Comparison of ENCODE assay signal across 32 cellular contexts in genomic region chr15:44188810-44189209, GRCh38. TPM values are rescaled to one million over a fixed set of nuclear protein-coding genes. Genes with fewer than 3 reads are reported as not detected.
DNase-seq lines count a peak whose midpoint lies in the region; ATAC-seq, FAIRE-seq and TF ChIP-seq lines count a peak whose summit lies in the region.
"Had no signal": no experiment of that assay in that cellular context is flagged by ENCODE, and none has a peak within 500 bp of the region (broad histone marks: within the 10 kb centered on the region; RNA-seq: fewer than 3 reads in every experiment).

No MANE protein-coding gene starts in this region.

- no peak for ATAC-seq in activated T-helper 17 cell treated with anti-CD3 and anti-CD28 coated beads, Interleukin-2, amount 50 U/mL, for 72 hours (replicated peaks)
- ATAC-seq: heart left ventricle, pancreas, sciatic nerve, SK-N-SH treated with all-trans-retinoic acid at 6 μM for 48 hours, T-helper 17 cell had no signal

- H3K4me1 Mint-ChIP-seq in activated T-helper 17 cell treated with anti-CD3 and anti-CD28 coated beads, Interleukin-2, amount 50 U/mL, for 72 hours, result no peaks in the 10 kb centered on the region

- H3K27ac Mint-ChIP-seq in activated T-helper 17 cell treated with anti-CD3 and anti-CD28 coated beads, Interleukin-2, amount 50 U/mL, for 72 hours, result no peak overlapping the region
- H3K27ac Mint-ChIP-seq: activated naive CD8-positive, alpha-beta T cell treated with anti-CD3 and anti-CD28 coated beads for 36 hours; CD4-positive, alpha-beta T cell; nephron progenitor cell; T-helper 17 cell had no signal

- peak; percentile 36 to 70 for DNase-seq in NCI-H2081 (lab: John Stamatoyannopoulos, UW)
- no peak for DNase-seq in NCI-H2081 treated with DMSO at 0.1 percent for 48 hours (lab: John Stamatoyannopoulos, UW)
- peak; percentile 86 for DNase-seq in midbrain (lab: John Stamatoyannopoulos, UW)
- DNase-seq in Kasumi-1 (lab: John Stamatoyannopoulos, UW), result no peak
- DNase-seq in D721Med (ENCODE audit: insufficient read length, low spot score), result no peak
- no peak for DNase-seq in GM10266 (ENCODE audit: extremely low spot score)
- DNase-seq: 8988T; activated CD4-positive, alpha-beta T cell treated with anti-CD3 and anti-CD28 coated beads for 4 hours; activated effector memory CD4-positive, alpha-beta T cell treated with Interleukin-2 at 50 U/mL for 16 hours; activated naive CD8-positive, alpha-beta T cell treated with anti-CD3 and anti-CD28 coated beads for 36 hours; activated T-cell treated with anti-CD3 and anti-CD28 coated beads for 4 hours; CD4-positive, alpha-beta T cell; effector CD8-positive, alpha-beta T cell; HCEC 1CT; heart left ventricle; NCI-H1105 treated with DMSO at 0.1 percent for 48 hours; NCI-H446 treated with DMSO at 0.1 percent for 48 hours; nephron progenitor cell; OCI-M1; pancreas; stimulated activated CD4-positive, alpha-beta T cell treated with anti-CD3 and anti-CD28 coated beads, Interleukin-12 subunit alpha, Interleukin-12 subunit beta, amount 100 ng/mL, for 4 hours; stimulated activated CD4-positive, alpha-beta T cell treated with anti-CD3 and anti-CD28 coated beads, Interleukin-4, amount 100 ng/mL, for 24 hours; stimulated activated naive CD4-positive, alpha-beta T cell; T-helper 17 cell; uterus had no signal

- no peaks in the 10 kb centered on the region for H3K36me3 Mint-ChIP-seq in activated T-helper 17 cell treated with anti-CD3 and anti-CD28 coated beads, Interleukin-2, amount 50 U/mL, for 72 hours (ENCODE audit: low read depth)
- H3K36me3 Mint-ChIP-seq: activated naive CD8-positive, alpha-beta T cell treated with anti-CD3 and anti-CD28 coated beads for 36 hours had no signal

- peaks cover 30% of the 10 kb centered on the region for H3K27me3 Mint-ChIP-seq in activated T-helper 17 cell treated with anti-CD3 and anti-CD28 coated beads, Interleukin-2, amount 50 U/mL, for 72 hours

- H3K9me3 Mint-ChIP-seq in activated T-helper 17 cell treated with anti-CD3 and anti-CD28 coated beads, Interleukin-2, amount 50 U/mL, for 72 hours, result no peaks in the 10 kb centered on the region
- H3K9me3 Mint-ChIP-seq: activated naive CD8-positive, alpha-beta T cell treated with anti-CD3 and anti-CD28 coated beads for 36 hours; CD4-positive, alpha-beta T cell; nephron progenitor cell had no signal

- peak overlapping the region; percentile 98 for H3K27ac ChIP-seq in cingulate gyrus (ENCODE audit: low read depth, low read length)
- H3K27ac ChIP-seq: heart left ventricle, pancreas, thoracic aorta, uterus had no signal

- TF ChIP-seq CTCF in D721Med (IDR thresholded peaks at IDR 0.05; ENCODE audit: insufficient read depth, missing control alignments) (no peak), GM10266 (IDR thresholded peaks at IDR 0.05; ENCODE audit: control insufficient read depth, insufficient read depth, low read depth, missing control alignments) (no peak)

- no peak for FAIRE-seq in D721Med (lab: Jason Lieb, UNC)
- FAIRE-seq: colon, G401.6, pancreas had no signal

- no peak overlapping the region for H3K4me3 Mint-ChIP-seq in activated T-helper 17 cell treated with anti-CD3 and anti-CD28 coated beads, Interleukin-2, amount 50 U/mL, for 72 hours
- H3K4me3 Mint-ChIP-seq: activated naive CD8-positive, alpha-beta T cell treated with anti-CD3 and anti-CD28 coated beads for 36 hours; CD4-positive, alpha-beta T cell; nephron progenitor cell; T-helper 17 cell had no signal

RNA-seq across cellular contexts. Expression of gene FRMD5, which starts 6.3 kb away (rescaled TPM):
- total RNA-seq in activated T-helper 17 cell treated with anti-CD3 and anti-CD28 coated beads, Interleukin-2, amount 50 U/mL, for 72 hours, result under 1 TPM; 0.26 to 0.66 TPM
- total RNA-seq: CD4-positive, alpha-beta T cell; T-helper 17 cell had no signal

Comparison
In these comparisons a context has a peak if more than half of its experiments do, and no peak if none do; other contexts are left out.
1. DNase-seq: peak in NCI-H2081 (2 of 2) and midbrain (single experiment); none in NCI-H2081 treated with DMSO at 0.1 percent for 48 hours (single experiment), Kasumi-1 (0 of 2), D721Med (single experiment) and GM10266 (single experiment).